In the genomic region with DNA sequence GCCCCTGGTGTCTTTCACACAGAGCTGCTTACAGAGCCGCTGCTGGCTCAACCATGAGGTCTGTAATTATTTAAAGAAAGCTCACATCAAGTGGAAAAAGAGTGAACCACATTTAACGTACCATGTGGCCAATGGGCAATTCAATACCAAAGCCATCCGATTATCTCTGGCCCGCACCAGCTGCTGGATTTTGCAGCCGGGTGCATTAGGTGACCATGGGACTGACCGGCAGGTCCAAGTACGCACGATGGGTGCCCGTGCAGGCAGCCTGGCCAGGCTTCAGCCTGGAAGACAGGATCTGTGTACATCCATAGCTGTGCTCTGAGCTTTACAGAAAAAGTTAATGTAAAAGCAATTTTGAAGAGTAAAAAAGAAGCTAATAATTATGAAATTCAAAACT, we compare ENCODE assay signal across 15 cellular contexts.
"Had no signal": no experiment of that assay in that cellular context is flagged by ENCODE, and none has a peak within 500 bp of the region (broad histone marks: within the 10 kb centered on the region; RNA-seq: fewer than 3 reads in every experiment).

No MANE protein-coding gene starts in this region.

- DNase-seq: activated CD4-positive, alpha-beta T cell treated with anti-CD3 and anti-CD28 coated beads, Interleukin-2, amount 50 U/mL, for 1 hour; activated naive CD4-positive, alpha-beta T cell; activated naive CD8-positive, alpha-beta T cell treated with anti-CD3 and anti-CD28 coated beads, Interleukin-2, amount 10 ng/mL, durations not matched to agents 7 days and 5 days; activated T-cell treated with anti-CD3 and anti-CD28 coated beads for 4 hours; brain microvascular endothelial cell; cerebellar nuclear complex; effector memory CD4-positive, alpha-beta T cell; foreskin keratinocyte; left colon; mammary epithelial cell; naive thymus-derived CD8-positive, alpha-beta T cell; pancreas; small intestine; stimulated activated naive CD8-positive, alpha-beta T cell treated with anti-CD3 and anti-CD28 coated beads, Interleukin-15, Interleukin-2, amounts not matched to agents 100 U/mL and 50 U/mL, for 24 hours had no signal

- H3K4me3 ChIP-seq: pancreas had no signal

- H3K9me3 ChIP-seq: pancreas had no signal

- H3K27ac ChIP-seq: brain microvascular endothelial cell, foreskin keratinocyte, pancreas had no signal

- ATAC-seq: activated CD4-positive, CD25-positive, alpha-beta regulatory T cell treated with anti-CD3 and anti-CD28 coated beads, Interleukin-2, amount 50 U/mL, for 24 hours; left colon; naive thymus-derived CD8-positive, alpha-beta T cell; stimulated activated naive CD8-positive, alpha-beta T cell treated with anti-CD3 and anti-CD28 coated beads, Interleukin-15, Interleukin-2, amounts not matched to agents 100 U/mL and 50 U/mL, for 24 hours had no signal

- H3K4me1 ChIP-seq: pancreas had no signal

- H3K36me3 ChIP-seq: brain microvascular endothelial cell, pancreas had no signal

- H3K27me3 ChIP-seq: brain microvascular endothelial cell, foreskin keratinocyte, pancreas had no signal
